ENCODE assay signal across 9 cellular contexts in the genomic region with DNA sequence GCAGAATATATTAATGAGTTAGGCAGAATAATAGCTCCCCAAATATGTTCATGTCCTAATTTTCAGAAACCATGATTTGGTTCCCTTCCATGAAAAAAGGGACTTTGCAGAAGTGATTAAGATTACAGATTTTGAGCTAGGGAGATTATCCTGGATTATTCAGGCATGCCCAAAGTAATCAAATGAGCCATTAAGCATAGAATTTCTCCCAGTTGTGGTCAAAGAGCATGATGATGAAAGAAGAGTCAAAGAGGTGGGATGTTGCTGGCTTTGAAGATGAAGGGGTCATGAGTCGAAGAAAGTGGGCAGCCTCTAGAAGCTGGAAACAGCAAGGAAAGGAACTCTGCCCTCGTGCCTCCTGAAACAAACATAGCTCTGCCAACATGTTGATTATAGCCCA.
"Had no signal": no experiment of that assay in that cellular context is flagged by ENCODE, and none has a peak within 500 bp of the region (broad histone marks: within the 10 kb centered on the region; RNA-seq: fewer than 3 reads in every experiment).

No MANE protein-coding gene starts in this region.

- DNase-seq: H9, HCEC 1CT, IMR-90, KG1 had no signal

- H3K4me3 ChIP-seq: GM23338, K562 had no signal

- FAIRE-seq: H1, H54, HTR-8/SVneo, K562 had no signal
